1 cellular context compared by ENCODE assay signal in the genomic region with DNA sequence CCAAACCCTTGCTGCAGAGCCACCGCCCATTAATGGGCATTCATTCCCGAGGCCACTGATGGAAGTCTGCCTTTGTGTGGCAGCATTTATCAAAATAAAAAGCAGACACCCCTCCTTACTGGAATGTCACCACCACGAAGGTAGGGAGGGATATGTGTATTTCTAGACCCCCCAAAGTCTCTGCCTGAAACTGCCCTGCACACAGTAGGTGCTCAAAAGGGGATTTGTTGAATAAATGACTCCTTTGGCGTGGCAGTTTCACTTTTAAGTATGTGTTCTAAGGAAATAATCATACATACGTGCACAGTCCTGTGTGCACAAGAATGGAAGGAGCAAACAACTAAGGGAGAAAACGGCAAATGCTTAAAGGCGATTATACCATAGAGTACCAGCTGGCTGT.
TF ChIP-seq lines count a peak whose summit lies in the region.

No MANE protein-coding gene starts in this region.

TF ChIP-seq in endothelial cell of umbilical vein, 7 proteins besides CTCF, POLR2A, EP300 and RAD21:
- TF ChIP-seq, protein P1, sequence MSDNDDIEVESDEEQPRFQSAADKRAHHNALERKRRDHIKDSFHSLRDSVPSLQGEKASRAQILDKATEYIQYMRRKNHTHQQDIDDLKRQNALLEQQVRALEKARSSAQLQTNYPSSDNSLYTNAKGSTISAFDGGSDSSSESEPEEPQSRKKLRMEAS (IDR thresholded peaks at IDR 0.05; ENCODE audit: insufficient read depth, insufficient read length) = no peak
- TF ChIP-seq JUN (IDR thresholded peaks at IDR 0.05; ENCODE audit: borderline replicate concordance, insufficient read depth, insufficient read length, low read depth) (no peak), MYC (IDR thresholded peaks at IDR 0.05; ENCODE audit: low read depth, low read length) (no peak), GATA2 (IDR thresholded peaks at IDR 0.05; ENCODE audit: insufficient read depth, insufficient read length, low read depth, low read length) (no peak), EZH2 (IDR thresholded peaks at IDR 0.05; ENCODE audit: borderline replicate concordance, low read depth, low read length, severe bottlenecking) (no peak), POLR2AphosphoS5 (IDR thresholded peaks at IDR 0.05; ENCODE audit: insufficient read depth, low read depth, low read length) (no peak), FOS (IDR thresholded peaks at IDR 0.05; ENCODE audit: borderline replicate concordance, insufficient read depth, low read length) (no peak)
